24 cellular contexts compared by ENCODE assay signal in genomic region chr9:7075154-7075553, GRCh38.
"Had no signal": no experiment of that assay in that cellular context is flagged by ENCODE, and none has a peak within 500 bp of the region (broad histone marks: within the 10 kb centered on the region; RNA-seq: fewer than 3 reads in every experiment).

No MANE protein-coding gene starts in this region.

- H3K9ac ChIP-seq: KMS-11 had no signal

- H3K9me3 ChIP-seq: ascending aorta, body of pancreas, SJSA1 had no signal

- H3K4me3 ChIP-seq: ascending aorta, body of pancreas, SJSA1 had no signal

- H3K4me1 Mint-ChIP-seq: activated naive CD8-positive, alpha-beta T cell treated with anti-CD3 and anti-CD28 coated beads, Interleukin-2, amount 50 U/mL, for 24 hours had no signal

- H3K27ac ChIP-seq: ascending aorta, body of pancreas, KMS-11, SJSA1 had no signal

- H3K4me2 ChIP-seq: KMS-11 had no signal

- H3K4me1 ChIP-seq: ascending aorta, body of pancreas, SJSA1 had no signal

- H3K9me3 Mint-ChIP-seq: activated CD8-positive, alpha-beta T cell treated with anti-CD3 and anti-CD28 coated beads for 36 hours; activated naive CD4-positive, alpha-beta T cell treated with anti-CD3 and anti-CD28 coated beads, Interleukin-2, amount 50 U/mL, for 72 hours; activated naive CD8-positive, alpha-beta T cell treated with anti-CD3 and anti-CD28 coated beads, Interleukin-2, amount 50 U/mL, for 24 hours; central memory CD8-positive, alpha-beta T cell; T-helper 2 cell treated with Interferon-gamma antibody and Interleukin-4, amounts not matched to agents 5 μg/mL and 100 μg/mL, for 36 hours had no signal

- H3K27me3 ChIP-seq: ascending aorta, body of pancreas, SJSA1 had no signal

- ATAC-seq: activated CD4-positive, CD25-positive, alpha-beta regulatory T cell treated with anti-CD3 and anti-CD28 coated beads, Interleukin-2, amount 50 U/mL, for 24 hours; activated CD8-positive, alpha-beta T cell treated with anti-CD3 and anti-CD28 coated beads for 36 hours; activated naive CD4-positive, alpha-beta T cell treated with anti-CD3 and anti-CD28 coated beads, Interleukin-2, amount 50 U/mL, for 72 hours; activated naive CD8-positive, alpha-beta T cell treated with anti-CD3 and anti-CD28 coated beads, Interleukin-2, amount 50 U/mL, for 24 hours; body of pancreas; PC-3; SK-N-SH treated with all-trans-retinoic acid at 6 μM for 48 hours had no signal

- H3K4me3 Mint-ChIP-seq: activated CD8-positive, alpha-beta T cell treated with anti-CD3 and anti-CD28 coated beads for 36 hours; activated naive CD8-positive, alpha-beta T cell treated with anti-CD3 and anti-CD28 coated beads, Interleukin-2, amount 50 U/mL, for 24 hours; central memory CD8-positive, alpha-beta T cell; T-helper 2 cell treated with Interferon-gamma antibody and Interleukin-4, amounts not matched to agents 5 μg/mL and 100 μg/mL, for 36 hours had no signal

- H3K27me3 Mint-ChIP-seq: activated CD8-positive, alpha-beta T cell treated with anti-CD3 and anti-CD28 coated beads for 36 hours; activated naive CD8-positive, alpha-beta T cell treated with anti-CD3 and anti-CD28 coated beads, Interleukin-2, amount 50 U/mL, for 24 hours; central memory CD8-positive, alpha-beta T cell had no signal

- DNase-seq: activated CD4-positive, alpha-beta T cell treated with anti-CD3 and anti-CD28 coated beads for 4 hours; activated CD8-positive, alpha-beta memory T cell treated with anti-CD3 and anti-CD28 coated beads, Interleukin-2, amount 50 U/mL, for 4 hours; activated CD8-positive, alpha-beta T cell treated with anti-CD3 and anti-CD28 coated beads for 36 hours; activated effector memory CD4-positive, alpha-beta T cell treated with anti-CD3 and anti-CD28 coated beads, Interleukin-2, amount 50 U/mL, for 16 hours; activated naive CD4-positive, alpha-beta T cell treated with Interleukin-2 at 50 U/mL for 16 hours; activated naive CD8-positive, alpha-beta T cell treated with anti-CD3 and anti-CD28 coated beads, Interleukin-2, amount 50 U/mL, for 24 hours; amniotic stem cell; body of pancreas; NCI-H1092; NCI-H1417; NCI-H1930; NCI-H446; NCI-H524; PC-3; SHP77; SW 1271 had no signal

- H3K27ac Mint-ChIP-seq: activated CD8-positive, alpha-beta T cell treated with anti-CD3 and anti-CD28 coated beads for 36 hours; activated naive CD4-positive, alpha-beta T cell treated with anti-CD3 and anti-CD28 coated beads, Interleukin-2, amount 50 U/mL, for 72 hours; activated naive CD8-positive, alpha-beta T cell treated with anti-CD3 and anti-CD28 coated beads, Interleukin-2, amount 50 U/mL, for 24 hours; T-helper 2 cell treated with Interferon-gamma antibody and Interleukin-4, amounts not matched to agents 5 μg/mL and 100 μg/mL, for 36 hours had no signal
